ENCODE assay signal across 9 cellular contexts in genomic region chr15:85587707-85588441, GRCh38.
DNase-seq lines count a peak whose midpoint lies in the region; ATAC-seq and TF ChIP-seq lines count a peak whose summit lies in the region.
"Had no signal": no experiment of that assay in that cellular context is flagged by ENCODE, and none has a peak within 500 bp of the region (broad histone marks: within the 10 kb centered on the region; RNA-seq: fewer than 3 reads in every experiment).

No MANE protein-coding gene starts in this region.

- TF ChIP-seq CTCF in heart right ventricle (IDR thresholded peaks at IDR 0.05) (no peak), choroid plexus epithelial cell (conservative IDR thresholded peaks at IDR 0.05; ENCODE audit: low read depth, low read length) (no peak), mesothelial cell of epicardium (IDR thresholded peaks at IDR 0.05; ENCODE audit: unreplicated experiment) (no peak)

- no peak overlapping the region for H3K4me3 Mint-ChIP-seq in mesothelial cell of epicardium

- H3K4me3 ChIP-seq in heart right ventricle: no peak overlapping the region
- H3K4me3 ChIP-seq in choroid plexus epithelial cell (ENCODE audit: low read depth, low read length): no peak overlapping the region
- no peak overlapping the region for H3K4me3 ChIP-seq in aorta (ENCODE audit: low read length in 2 of 2)

- 87% methylated on average over 10 of the region's 10 CpGs for WGBS in heart right ventricle, 2 donors
- 92 to 96% methylated on average over 10 of the region's 10 CpGs for WGBS in aorta, 2 donors

- DNase-seq in heart right ventricle (no peak), Right ventricle myocardium inferior (ENCODE audit: missing footprints) (no peak), choroid plexus epithelial cell (ENCODE audit: low read depth) (peak; percentile 79), mesothelial cell of epicardium (ENCODE audit: low spot score in 2 of 2, unreplicated experiment in 2 of 2) (no peak), aorta (no peak), NCI-H446 treated with DMSO at 0.1 percent for 48 hours (lab: John Stamatoyannopoulos, UW) (no peak)
- no peak for DNase-seq in stimulated activated naive CD8-positive, alpha-beta T cell treated with anti-CD3 and anti-CD28 coated beads, Interleukin-15, Interleukin-2, amounts not matched to agents 100 U/mL and 50 U/mL, for 24 hours
- DNase-seq: NCI-H2171 treated with DMSO at 0.1 percent for 48 hours had no signal

- peaks cover 27% of the 10 kb centered on the region for H3K4me1 Mint-ChIP-seq in mesothelial cell of epicardium

- H3K27me3 ChIP-seq in heart right ventricle: no peaks in the 10 kb centered on the region
- H3K27me3 ChIP-seq in aorta (ENCODE audit: control insufficient read depth in 1 of 2, insufficient read depth in 2 of 2, low read length in 1 of 2): no peaks in the 10 kb centered on the region

- peak overlapping the region; percentile 59 for H3K27ac Mint-ChIP-seq in mesothelial cell of epicardium

- peaks cover 3% of the 10 kb centered on the region for H3K9me3 Mint-ChIP-seq in mesothelial cell of epicardium

- peak in 5 of 8 donors; percentile 11 to 64 (median 29) for ATAC-seq in heart right ventricle
- no peak for ATAC-seq in Right ventricle myocardium inferior
- peak; percentile 3 for ATAC-seq in aorta (ENCODE audit: low FRiP score)
- ATAC-seq in HG02938 (IDR thresholded peaks at IDR 0.05; ENCODE audit: unreplicated experiment): no peak
- ATAC-seq in stimulated activated naive CD8-positive, alpha-beta T cell treated with anti-CD3 and anti-CD28 coated beads, Interleukin-15, Interleukin-2, amounts not matched to agents 100 U/mL and 50 U/mL, for 24 hours: no peak

- H3K27ac ChIP-seq in heart right ventricle (peak overlapping the region in 9 of 10 donors; percentile 21 to 93 (median 67)), aorta (ENCODE audit: low read depth in 1 of 2, low read length in 2 of 2) (no peak overlapping the region)

- peaks cover 11% of the 10 kb centered on the region for H3K36me3 Mint-ChIP-seq in mesothelial cell of epicardium

- H3K9me3 ChIP-seq in heart right ventricle (no peaks in the 10 kb centered on the region), aorta (ENCODE audit: control insufficient read depth, low read length) (no peaks in the 10 kb centered on the region)

- no peaks in the 10 kb centered on the region for H3K27me3 Mint-ChIP-seq in mesothelial cell of epicardium (ENCODE audit: low read depth)

- H3K36me3 ChIP-seq in heart right ventricle (peaks cover 0 to 63% (median 6%) of the 10 kb centered on the region in 9 donors), aorta (ENCODE audit: control insufficient read depth in 1 of 2, insufficient read depth in 2 of 2, low read length in 1 of 2) (no peaks in the 10 kb centered on the region)

- peaks cover 17 to 99% (median 83%) of the 10 kb centered on the region in 9 donors for H3K4me1 ChIP-seq in heart right ventricle
- peaks cover 0 to 5% of the 10 kb centered on the region in 2 donors for H3K4me1 ChIP-seq in aorta (ENCODE audit: control insufficient read depth in 1 of 2, insufficient read depth in 2 of 2, low read length in 2 of 2)

- intact Hi-C loops in heart right ventricle (cut with DNase I) (loop anchor here in 5 of 10 donors (10.0 kb wide), 3 partner anchors 63 to 253 kb away; no protein-coding TSS in a partner anchor), Right ventricle myocardium inferior (cut with DNase I) (no loop called here), aorta (cut with DNase I) (no loop called here)

Comparison
In these comparisons a context has a peak if more than half of its experiments do, and no peak if none do; other contexts are left out.
1. ATAC-seq: peak in heart right ventricle (5 of 8) and aorta (single experiment); none in Right ventricle myocardium inferior (single experiment), HG02938 (single experiment) and stimulated activated naive CD8-positive, alpha-beta T cell treated with anti-CD3 and anti-CD28 coated beads, Interleukin-15, Interleukin-2, amounts not matched to agents 100 U/mL and 50 U/mL, for 24 hours (single experiment).
2. H3K27ac ChIP-seq: peak in heart right ventricle (9 of 10); none in aorta (0 of 2).